8 cellular contexts compared by ENCODE assay signal in genomic region chr15:40097968-40098476, GRCh38. TPM values are rescaled to one million over a fixed set of nuclear protein-coding genes. Genes with fewer than 3 reads are reported as not detected.
DNase-seq lines count a peak whose midpoint lies in the region; TF ChIP-seq lines count a peak whose summit lies in the region.

No MANE protein-coding gene starts in this region.

- peaks cover 45% of the 10 kb centered on the region; the same call in 1 of the 2 replicates for H3K36me3 ChIP-seq in OCI-LY1 (ENCODE audit: insufficient read depth, low read length)

- no peaks in the 10 kb centered on the region for H4K20me1 ChIP-seq in OCI-LY1 (ENCODE audit: insufficient read depth, low read length)

- DNase-seq in NCI-H146 (lab: John Stamatoyannopoulos, UW), result peak; percentile 15
- DNase-seq in NCI-H146 treated with DMSO at 0.1 percent for 48 hours (lab: John Stamatoyannopoulos, UW; ENCODE audit: unreplicated experiment), result no peak
- DNase-seq in dorsolateral prefrontal cortex, result no peak
- DNase-seq in progenitor cell of endocrine pancreas (ENCODE audit: low spot score, unreplicated experiment), result no peak
- DNase-seq in mesenteric fat pad (ENCODE audit: low spot score), result no peak
- no peak for DNase-seq in NCI-H1092 treated with DMSO at 0.1 percent for 48 hours (lab: John Stamatoyannopoulos, UW)
- no peak for DNase-seq in DMS153 (lab: John Stamatoyannopoulos, UW)

- peaks cover 73% of the 10 kb centered on the region for H3K4me1 Mint-ChIP-seq in progenitor cell of endocrine pancreas (ENCODE audit: low read depth)

- 0 out of 2 replicates have a peak, but pooled peaks cover 8% of the 10 kb centered on the region for H3F3A ChIP-seq in OCI-LY1 (ENCODE audit: insufficient read depth, low read length)

- peak overlapping the region; percentile 99 for H3K27ac ChIP-seq in OCI-LY1 (ENCODE audit: low read depth, low read length, poor library complexity, severe bottlenecking)
- peak overlapping the region in 45 of 59 donors; percentile 3 to 81 (median 65) for H3K27ac ChIP-seq in dorsolateral prefrontal cortex

- peaks cover 21% of the 10 kb centered on the region for H3K36me3 Mint-ChIP-seq in progenitor cell of endocrine pancreas (ENCODE audit: insufficient read depth)

- no peaks in the 10 kb centered on the region for H3K27me3 Mint-ChIP-seq in progenitor cell of endocrine pancreas

- peak overlapping the region; percentile 99 for H3K27ac Mint-ChIP-seq in progenitor cell of endocrine pancreas

- no peak overlapping the region for H2AFZ ChIP-seq in OCI-LY1 (ENCODE audit: low read length)

- H3K4me3 ChIP-seq in OCI-LY1 (ENCODE audit: low read depth, low read length, poor library complexity, severe bottlenecking) (peak overlapping the region; percentile 23), dorsolateral prefrontal cortex (no peak overlapping the region)

- H3K79me2 ChIP-seq in OCI-LY1 (ENCODE audit: insufficient read depth, low read length), result no peaks in the 10 kb centered on the region

- H3K4me3 Mint-ChIP-seq in progenitor cell of endocrine pancreas (ENCODE audit: low read depth), result peak overlapping the region; percentile 54

- H3K9ac ChIP-seq in OCI-LY1 (ENCODE audit: low read length), result peak overlapping the region; percentile 67

- H3K9me3 ChIP-seq in OCI-LY1 (ENCODE audit: low read length), result no peaks in the 10 kb centered on the region

- intact Hi-C loops in dorsolateral prefrontal cortex (cut with DNase I), result no loop called here

- peaks cover 100% of the 10 kb centered on the region for H3K4me1 ChIP-seq in OCI-LY1 (ENCODE audit: insufficient read depth, low read length, severe bottlenecking)

- H3K4me2 ChIP-seq in OCI-LY1 (ENCODE audit: low read length), result peak overlapping the region; percentile 64

- H3K27me3 ChIP-seq in OCI-LY1 (ENCODE audit: insufficient read depth, low read length) (no peaks in the 10 kb centered on the region), dorsolateral prefrontal cortex (no peaks in the 10 kb centered on the region)

- no peak for TF ChIP-seq CTCF in OCI-LY1 (IDR thresholded peaks at IDR 0.05; ENCODE audit: low read length)
- TF ChIP-seq CTCF in dorsolateral prefrontal cortex (IDR thresholded peaks at IDR 0.05 in 54 of 56, conservative IDR thresholded peaks at IDR 0.05 in 2 of 56; ENCODE audit: low read depth in 1 of 56, partially characterized antibody in 56 of 56), result no peak
- no peak for TF ChIP-seq CTCF in progenitor cell of endocrine pancreas (IDR thresholded peaks at IDR 0.05; ENCODE audit: unreplicated experiment)

- H3K9me3 Mint-ChIP-seq in progenitor cell of endocrine pancreas (ENCODE audit: low read depth), result no peaks in the 10 kb centered on the region

- H3K9me2 ChIP-seq in OCI-LY1 (ENCODE audit: low read depth, low read length), result no peaks in the 10 kb centered on the region

RNA-seq across cellular contexts. Expression of gene BMF, which starts 10.7 kb away (rescaled TPM):
- total RNA-seq in dorsolateral prefrontal cortex (1 to 10 TPM in 117 of 120 experiments, under 1 TPM in 3; 0.89 to 7.2 (median 2.6) TPM), progenitor cell of endocrine pancreas (128 and 129 TPM in 2 replicates), mesenteric fat pad (4.0 TPM)

RNA-seq across cellular contexts. Expression of gene SRP14, which starts 59.0 kb away (rescaled TPM):
- total RNA-seq in dorsolateral prefrontal cortex, result 100 to 1,000 TPM; 118 to 280 (median 179) TPM
- 282 and 285 TPM in 2 replicates for total RNA-seq in progenitor cell of endocrine pancreas
- total RNA-seq in mesenteric fat pad, result 168 TPM

Comparison
In these comparisons a context has a peak if more than half of its experiments do, and no peak if none do; other contexts are left out.
1. RNA of gene BMF, which starts 10.7 kb away (total RNA-seq): 128 to 129 TPM in progenitor cell of endocrine pancreas; 4.0 TPM in mesenteric fat pad (single experiment) and 0.89 to 7.2 TPM in dorsolateral prefrontal cortex; every median in the first group is over 10 times any median in the second.